ENCODE assay signal across 8 cellular contexts in the genomic region with DNA sequence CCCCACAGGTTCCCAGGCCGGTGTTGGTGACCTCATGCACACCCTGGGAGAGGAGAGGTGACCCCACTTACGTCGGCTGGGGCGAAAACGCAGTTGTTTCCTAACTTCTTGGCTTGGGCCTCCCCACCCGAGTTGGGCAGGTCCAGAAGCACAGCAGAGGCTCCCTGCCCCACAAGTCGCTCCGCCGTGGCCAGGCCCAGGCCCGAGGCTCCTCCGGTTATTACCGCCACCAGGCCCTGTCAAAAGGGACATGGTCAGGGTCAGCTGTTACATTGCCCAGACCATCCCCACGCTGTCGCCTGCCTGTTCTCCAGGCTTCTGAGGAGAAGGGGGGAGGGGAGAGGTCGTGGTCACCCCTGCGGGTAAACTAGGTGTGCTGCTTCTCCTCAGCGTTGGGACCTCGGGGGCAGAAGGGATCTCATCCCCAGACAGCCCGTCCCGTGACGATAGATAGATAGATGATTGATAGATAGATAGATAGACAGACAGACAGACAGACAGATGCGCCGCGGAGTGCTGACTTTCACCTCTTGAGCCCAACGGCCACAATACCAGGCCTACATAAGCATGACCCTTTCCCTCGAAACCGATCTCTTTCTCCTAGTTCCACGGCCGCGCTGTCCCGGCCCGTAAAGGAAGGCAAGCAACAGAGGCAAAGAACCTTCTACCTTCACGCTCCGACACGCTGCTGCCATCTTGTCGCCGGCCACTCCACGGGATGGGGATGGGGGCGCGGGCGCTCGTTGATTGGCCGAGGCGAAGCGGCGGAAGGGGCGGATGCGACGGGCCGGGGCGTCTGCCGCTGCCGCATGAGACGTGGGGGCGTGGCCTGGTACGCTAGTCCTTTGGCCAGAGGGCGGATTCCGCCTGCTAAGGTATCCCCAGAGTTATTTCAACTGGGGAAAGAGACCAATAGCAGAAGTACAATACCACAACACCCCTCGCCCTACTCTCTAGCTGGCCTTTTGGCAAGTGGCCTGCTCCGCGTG. TPM values are rescaled to one million over a fixed set of nuclear protein-coding genes. Genes with fewer than 3 reads are reported as not detected.
DNase-seq lines count a peak whose midpoint lies in the region; ATAC-seq, FAIRE-seq and TF ChIP-seq lines count a peak whose summit lies in the region.

A gene (minus strand): TSS at position 720 of the 989 bp plus-strand sequence. CDS start 25 bp downstream, at position 695.

- H3K9me3 Mint-ChIP-seq in activated T-cell treated with anti-CD3 and anti-CD28 coated beads, Interleukin-2, amount 50 U/mL, for 72 hours: no peaks in the 10 kb centered on the region
- H3K9me3 Mint-ChIP-seq in stimulated activated effector memory CD8-positive, alpha-beta T cell treated with anti-CD3 and anti-CD28 coated beads, Interleukin-12 subunit alpha, Interleukin-12 subunit beta, amount 100 ng/mL, for 72 hours: no peaks in the 10 kb centered on the region

- peaks cover 0 to 33% (median 28%) of the 10 kb centered on the region in 4 donors for H3K36me3 ChIP-seq in esophagus muscularis mucosa

- TF ChIP-seq POLR2A in esophagus muscularis mucosa (IDR thresholded peaks at IDR 0.05; ENCODE audit: low read depth): no peak

- H3K36me3 Mint-ChIP-seq in activated T-cell treated with anti-CD3 and anti-CD28 coated beads, Interleukin-2, amount 50 U/mL, for 72 hours (ENCODE audit: insufficient read depth in 2 of 2): peaks cover 2 to 10% of the 10 kb centered on the region in 2 donors
- peaks cover 16% of the 10 kb centered on the region for H3K36me3 Mint-ChIP-seq in stimulated activated effector memory CD8-positive, alpha-beta T cell treated with anti-CD3 and anti-CD28 coated beads, Interleukin-12 subunit alpha, Interleukin-12 subunit beta, amount 100 ng/mL, for 72 hours

- in situ Hi-C loops in KBM-7 (cut with MboI; ENCODE audit: low pct_unique_long_range_greater_than_20kb, low sequenced_read_pairs): no loop called here

- peak within 1 kb of the TSS; percentile 93 to 95 for H3K4me3 Mint-ChIP-seq in activated T-cell treated with anti-CD3 and anti-CD28 coated beads, Interleukin-2, amount 50 U/mL, for 72 hours
- H3K4me3 Mint-ChIP-seq in stimulated activated effector memory CD8-positive, alpha-beta T cell treated with anti-CD3 and anti-CD28 coated beads, Interleukin-12 subunit alpha, Interleukin-12 subunit beta, amount 100 ng/mL, for 72 hours: peak within 1 kb of the TSS; percentile 92

- DNase-seq in DMS153 treated with DMSO at 0.1 percent for 48 hours (lab: John Stamatoyannopoulos, UW; ENCODE audit: unreplicated experiment) (peak; percentile 48), KBM-7 (peak; percentile 95), RCC 7860 (ENCODE audit: low spot score) (peak; percentile 48), esophagus muscularis mucosa (ENCODE audit: extremely low spot score) (peak; percentile 95), myocyte (ENCODE audit: low read depth) (peak; percentile 84)
- DNase-seq in activated T-cell treated with anti-CD3 and anti-CD28 coated beads, Interleukin-2, amount 50 U/mL, for 72 hours: peak; percentile 90 to 94
- DNase-seq in stimulated activated effector memory CD8-positive, alpha-beta T cell treated with anti-CD3 and anti-CD28 coated beads, Interleukin-12 subunit alpha, Interleukin-12 subunit beta, amount 100 ng/mL, for 72 hours (ENCODE audit: low spot score in 2 of 2): peak; percentile 63 to 86

- peak within 1 kb of the TSS; percentile 90 for H3K27ac Mint-ChIP-seq in activated T-cell treated with anti-CD3 and anti-CD28 coated beads, Interleukin-2, amount 50 U/mL, for 72 hours
- H3K27ac Mint-ChIP-seq in stimulated activated effector memory CD8-positive, alpha-beta T cell treated with anti-CD3 and anti-CD28 coated beads, Interleukin-12 subunit alpha, Interleukin-12 subunit beta, amount 100 ng/mL, for 72 hours: peak within 1 kb of the TSS; percentile 91

- no peak for TF ChIP-seq CTCF in esophagus muscularis mucosa (IDR thresholded peaks at IDR 0.05)

- FAIRE-seq in RCC 7860 (lab: Jason Lieb, UNC): peak; percentile 86

- H3K27me3 ChIP-seq in esophagus muscularis mucosa: no peaks in the 10 kb centered on the region

- no peak for TF ChIP-seq EP300 in esophagus muscularis mucosa (IDR thresholded peaks at IDR 0.05)

- 31% methylated on average over 61 of the region's 61 CpGs for WGBS in esophagus muscularis mucosa

- H3K4me3 ChIP-seq in esophagus muscularis mucosa: peak within 1 kb of the TSS; percentile 55 to 75 (median 64)

- peak; percentile 78 for ATAC-seq in GM21717 (IDR thresholded peaks at IDR 0.05; ENCODE audit: unreplicated experiment)
- peak; percentile 97 for ATAC-seq in activated T-cell treated with anti-CD3 and anti-CD28 coated beads, Interleukin-2, amount 50 U/mL, for 72 hours (replicated peaks in 1 of 2)
- peak; percentile 95 for ATAC-seq in stimulated activated effector memory CD8-positive, alpha-beta T cell treated with anti-CD3 and anti-CD28 coated beads, Interleukin-12 subunit alpha, Interleukin-12 subunit beta, amount 100 ng/mL, for 72 hours

- intact Hi-C loops in esophagus muscularis mucosa (cut with DNase I): no loop called here

- peaks cover 36% of the 10 kb centered on the region for H3K4me1 Mint-ChIP-seq in activated T-cell treated with anti-CD3 and anti-CD28 coated beads, Interleukin-2, amount 50 U/mL, for 72 hours (ENCODE audit: low read depth)
- peaks cover 22% of the 10 kb centered on the region for H3K4me1 Mint-ChIP-seq in stimulated activated effector memory CD8-positive, alpha-beta T cell treated with anti-CD3 and anti-CD28 coated beads, Interleukin-12 subunit alpha, Interleukin-12 subunit beta, amount 100 ng/mL, for 72 hours

- H3K9me3 ChIP-seq in esophagus muscularis mucosa: no peaks in the 10 kb centered on the region

- H3K27me3 Mint-ChIP-seq in activated T-cell treated with anti-CD3 and anti-CD28 coated beads, Interleukin-2, amount 50 U/mL, for 72 hours (ENCODE audit: low read depth): peaks cover 6% of the 10 kb centered on the region

- H3K27ac ChIP-seq in esophagus muscularis mucosa (replicated peaks in 1 of 4): peak within 1 kb of the TSS; percentile 69 to 84 (median 78)

- H3K4me1 ChIP-seq in esophagus muscularis mucosa: peaks cover 6 to 23% (median 12%) of the 10 kb centered on the region in 4 donors

RNA-seq across cellular contexts. Expression of the gene that starts here (rescaled TPM):
- 10 to 100 TPM; 68.1 to 90.3 TPM for total RNA-seq in activated T-cell treated with anti-CD3 and anti-CD28 coated beads, Interleukin-2, amount 50 U/mL, for 72 hours
- total RNA-seq in esophagus muscularis mucosa (100 to 1,000 TPM in 2 of 4 donors, 10 to 100 TPM in 2; 72.7 to 105 (median 94.3) TPM), myocyte (80.2 and 95.6 TPM in 2 replicates)
- polyA plus RNA-seq in myocyte (2012): 112 TPM

Comparison
In these comparisons a context has a peak if more than half of its experiments do, and no peak if none do; other contexts are left out.
1. Peak in every context shown above with its lines: DNase-seq, ATAC-seq, H3K4me3 ChIP-seq and H3K27ac ChIP-seq.